Comparison of ENCODE assay signal across 8 cellular contexts in the genomic region with DNA sequence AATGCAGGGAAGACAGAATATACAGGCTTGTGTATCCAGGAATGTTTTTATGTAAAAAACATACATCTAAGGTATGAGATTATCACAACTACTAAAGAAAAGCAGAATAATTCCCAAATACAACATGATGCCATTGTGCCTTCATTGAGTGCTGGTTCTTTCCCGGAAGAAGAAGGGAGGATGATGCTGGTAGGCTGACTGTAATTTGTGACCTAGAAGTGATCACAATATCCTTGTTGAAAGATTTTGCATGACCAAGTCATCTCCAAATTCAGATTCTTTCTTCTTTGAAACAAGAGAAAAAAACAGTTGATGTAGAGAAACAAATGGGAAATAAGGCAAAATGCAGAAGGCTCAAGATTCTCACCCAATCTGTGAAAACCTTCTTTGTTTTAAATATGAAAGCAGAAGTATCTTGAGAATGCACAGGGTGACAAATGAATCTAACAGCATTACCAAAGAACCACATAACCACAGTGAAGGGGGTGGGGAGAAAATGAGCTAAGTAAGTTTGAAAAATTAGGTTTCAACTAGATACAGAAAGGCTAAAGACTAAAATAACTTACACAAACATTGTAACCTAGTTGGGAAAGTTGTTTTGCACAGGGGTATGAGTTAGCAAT. TPM values are rescaled to one million over a fixed set of nuclear protein-coding genes. Genes with fewer than 3 reads are reported as not detected.
DNase-seq lines count a peak whose midpoint lies in the region; ATAC-seq lines count a peak whose summit lies in the region.

No MANE protein-coding gene starts in this region.

- peak; percentile 77 to 84 for ATAC-seq in activated T-cell treated with anti-CD3 and anti-CD28 coated beads, Interleukin-2, amount 50 U/mL, for 72 hours (replicated peaks in 1 of 2)
- ATAC-seq in HG03097 (IDR thresholded peaks at IDR 0.05; ENCODE audit: low FRiP score, unreplicated experiment) (peak; percentile 80), T-helper 17 cell (peak; percentile 32)
- ATAC-seq in stimulated activated effector memory CD8-positive, alpha-beta T cell treated with anti-CD3 and anti-CD28 coated beads, Interleukin-12 subunit alpha, Interleukin-12 subunit beta, amount 100 ng/mL, for 72 hours, result peak; percentile 91

- peaks cover 3 to 19% of the 10 kb centered on the region in 2 donors for H3K36me3 Mint-ChIP-seq in activated T-cell treated with anti-CD3 and anti-CD28 coated beads, Interleukin-2, amount 50 U/mL, for 72 hours (ENCODE audit: insufficient read depth in 2 of 2)
- peaks cover 18% of the 10 kb centered on the region for H3K36me3 Mint-ChIP-seq in T-helper 17 cell (ENCODE audit: low read depth)
- H3K36me3 Mint-ChIP-seq in stimulated activated effector memory CD8-positive, alpha-beta T cell treated with anti-CD3 and anti-CD28 coated beads, Interleukin-12 subunit alpha, Interleukin-12 subunit beta, amount 100 ng/mL, for 72 hours, result peaks cover 73% of the 10 kb centered on the region

- no peaks in the 10 kb centered on the region for H3K9me3 ChIP-seq in T-helper 17 cell (ENCODE audit: control insufficient read depth, low read length, poor library complexity, severe bottlenecking)

- no peaks in the 10 kb centered on the region for H3K27me3 Mint-ChIP-seq in activated T-cell treated with anti-CD3 and anti-CD28 coated beads, Interleukin-2, amount 50 U/mL, for 72 hours (ENCODE audit: low read depth)
- no peaks in the 10 kb centered on the region for H3K27me3 Mint-ChIP-seq in T-helper 17 cell

- peaks cover 34% of the 10 kb centered on the region for H3K4me1 Mint-ChIP-seq in activated T-cell treated with anti-CD3 and anti-CD28 coated beads, Interleukin-2, amount 50 U/mL, for 72 hours (ENCODE audit: low read depth)
- peaks cover 16% of the 10 kb centered on the region for H3K4me1 Mint-ChIP-seq in T-helper 17 cell
- H3K4me1 Mint-ChIP-seq in stimulated activated effector memory CD8-positive, alpha-beta T cell treated with anti-CD3 and anti-CD28 coated beads, Interleukin-12 subunit alpha, Interleukin-12 subunit beta, amount 100 ng/mL, for 72 hours, result peaks cover 17% of the 10 kb centered on the region

- no peaks in the 10 kb centered on the region for H3K9me3 Mint-ChIP-seq in activated T-cell treated with anti-CD3 and anti-CD28 coated beads, Interleukin-2, amount 50 U/mL, for 72 hours
- H3K9me3 Mint-ChIP-seq in stimulated activated effector memory CD8-positive, alpha-beta T cell treated with anti-CD3 and anti-CD28 coated beads, Interleukin-12 subunit alpha, Interleukin-12 subunit beta, amount 100 ng/mL, for 72 hours, result no peaks in the 10 kb centered on the region

- peak overlapping the region; percentile 52 for H3K27ac Mint-ChIP-seq in activated T-cell treated with anti-CD3 and anti-CD28 coated beads, Interleukin-2, amount 50 U/mL, for 72 hours
- H3K27ac Mint-ChIP-seq in T-helper 17 cell, result no peak overlapping the region
- H3K27ac Mint-ChIP-seq in stimulated activated effector memory CD8-positive, alpha-beta T cell treated with anti-CD3 and anti-CD28 coated beads, Interleukin-12 subunit alpha, Interleukin-12 subunit beta, amount 100 ng/mL, for 72 hours, result no peak overlapping the region

- DNase-seq in activated T-cell treated with anti-CD3 and anti-CD28 coated beads, Interleukin-2, amount 50 U/mL, for 72 hours, result peak; percentile 26 to 44
- no peak for DNase-seq in activated T-cell treated with anti-CD3 and anti-CD28 coated beads, Interleukin-2, amount 50 U/mL, for 48 hours
- DNase-seq in T-helper 17 cell (no peak), DMS 273 treated with DMSO at 0.1 percent for 48 hours (lab: John Stamatoyannopoulos, UW) (no peak), NCI-H1930 (lab: John Stamatoyannopoulos, UW) (no peak), NCI-H1417 treated with DMSO at 0.1 percent for 48 hours (lab: John Stamatoyannopoulos, UW) (no peak)
- DNase-seq in stimulated activated effector memory CD8-positive, alpha-beta T cell treated with anti-CD3 and anti-CD28 coated beads, Interleukin-12 subunit alpha, Interleukin-12 subunit beta, amount 100 ng/mL, for 72 hours (ENCODE audit: low spot score in 2 of 2), result no peak

- H3K4me3 Mint-ChIP-seq in activated T-cell treated with anti-CD3 and anti-CD28 coated beads, Interleukin-2, amount 50 U/mL, for 72 hours, result peak overlapping the region in 1 of 2 donors; percentile 13
- H3K4me3 Mint-ChIP-seq in T-helper 17 cell, result no peak overlapping the region
- peak overlapping the region; percentile 2 for H3K4me3 Mint-ChIP-seq in stimulated activated effector memory CD8-positive, alpha-beta T cell treated with anti-CD3 and anti-CD28 coated beads, Interleukin-12 subunit alpha, Interleukin-12 subunit beta, amount 100 ng/mL, for 72 hours

RNA-seq across cellular contexts. Expression of gene MRE11, which starts 20.4 kb away (rescaled TPM):
- 10 to 100 TPM; 43.8 to 49.1 TPM for total RNA-seq in activated T-cell treated with anti-CD3 and anti-CD28 coated beads, Interleukin-2, amount 50 U/mL, for 72 hours
- total RNA-seq in T-helper 17 cell, result 10 to 100 TPM; 21.5 to 22.6 TPM

RNA-seq across cellular contexts. Expression of gene ANKRD49, which starts 20.5 kb away (rescaled TPM):
- 10 to 100 TPM; 24.2 to 28.1 TPM for total RNA-seq in activated T-cell treated with anti-CD3 and anti-CD28 coated beads, Interleukin-2, amount 50 U/mL, for 72 hours
- 10 to 100 TPM; 27.4 to 38.1 TPM for total RNA-seq in T-helper 17 cell

RNA-seq across cellular contexts. Expression of gene C11orf97, which starts 39.0 kb away (rescaled TPM):
- total RNA-seq in activated T-cell treated with anti-CD3 and anti-CD28 coated beads, Interleukin-2, amount 50 U/mL, for 72 hours, result not detected
- not detected for total RNA-seq in T-helper 17 cell

Comparison
In these comparisons a context has a peak if more than half of its experiments do, and no peak if none do; other contexts are left out.
1. DNase-seq: peak in activated T-cell treated with anti-CD3 and anti-CD28 coated beads, Interleukin-2, amount 50 U/mL, for 72 hours (2 of 2); none in activated T-cell treated with anti-CD3 and anti-CD28 coated beads, Interleukin-2, amount 50 U/mL, for 48 hours (0 of 2), T-helper 17 cell (0 of 3), stimulated activated effector memory CD8-positive, alpha-beta T cell treated with anti-CD3 and anti-CD28 coated beads, Interleukin-12 subunit alpha, Interleukin-12 subunit beta, amount 100 ng/mL, for 72 hours (0 of 2), DMS 273 treated with DMSO at 0.1 percent for 48 hours (single experiment), NCI-H1930 (0 of 2) and NCI-H1417 treated with DMSO at 0.1 percent for 48 hours (single experiment).
2. ATAC-seq: peak in every context shown above with its lines; median percentile 91 in stimulated activated effector memory CD8-positive, alpha-beta T cell treated with anti-CD3 and anti-CD28 coated beads, Interleukin-12 subunit alpha, Interleukin-12 subunit beta, amount 100 ng/mL, for 72 hours; 80 in activated T-cell treated with anti-CD3 and anti-CD28 coated beads, Interleukin-2, amount 50 U/mL, for 72 hours; 80 in HG03097; 32 in T-helper 17 cell.